In genomic region chr5:32295966-32296772, GRCh38 we compare ENCODE assay signal across 8 cellular contexts. TPM values are rescaled to one million over a fixed set of nuclear protein-coding genes. Genes with fewer than 3 reads are reported as not detected.
DNase-seq lines count a peak whose midpoint lies in the region; FAIRE-seq and TF ChIP-seq lines count a peak whose summit lies in the region.
"Not testable (repeated sequence)": the region's sequence is repeated elsewhere in the genome, so short reads cannot be mapped to it uniquely, and the experiment has no call there.

No MANE protein-coding gene starts in this region.

- H3K4me2 ChIP-seq in astrocyte (ENCODE audit: low read length); mesenchymal stem cell (ENCODE audit: low read length, poor library complexity, severe bottlenecking); trophoblast cell (ENCODE audit: low read length): not testable (repeated sequence)

- H3K9me3 ChIP-seq in astrocyte (ENCODE audit: insufficient read depth, low read depth, low read length); endodermal cell (ENCODE audit: control insufficient read depth, low read length); mesenchymal stem cell (ENCODE audit: control insufficient read depth, low read length); trophoblast cell (ENCODE audit: insufficient read depth, low read depth, low read length); testis: not testable (repeated sequence)

- H3K36me3 ChIP-seq in astrocyte (ENCODE audit: insufficient read depth, low read length); trophoblast cell (ENCODE audit: control insufficient read depth in 1 of 2, insufficient read depth in 2 of 2, low read length in 2 of 2); testis (ENCODE audit: low read depth, missing control alignments): not testable (repeated sequence)
- H3K36me3 ChIP-seq in endodermal cell (ENCODE audit: control insufficient read depth, insufficient read depth, low read length) (peaks cover 32% of the 10 kb centered on the region), mesenchymal stem cell (ENCODE audit: control insufficient read depth in 1 of 2, insufficient read depth in 2 of 2, low read depth in 1 of 2, low read length in 2 of 2) (peaks cover 9 to 43% of the 10 kb centered on the region in 2 experiments)

- WGBS in endodermal cell (ENCODE audit: insufficient coverage in 1 of 2, insufficient read length in 1 of 2), 2 experiments: 83 to 91% methylated on average over 8 to 9 of the region's 9 CpGs
- WGBS in mesenchymal stem cell: 94% methylated on average over 8 of the region's 9 CpGs
- no CpG with 5 or more reads among the region's 9 CpGs for WGBS in trophoblast cell (ENCODE audit: extremely low coverage, insufficient coverage, insufficient read length)
- 76 to 89% methylated on average over 9 of the region's 9 CpGs for WGBS in testis, 2 donors

- H3K4ac ChIP-seq in mesenchymal stem cell (ENCODE audit: low read depth in 1 of 2, low read length in 2 of 2); trophoblast cell (ENCODE audit: low read depth, low read length): not testable (repeated sequence)

- not testable (repeated sequence) for H3K27me3 Mint-ChIP-seq in activated CD4-positive, alpha-beta T cell treated with anti-CD3 and anti-CD28 coated beads, Interleukin-2, amount 10 ng/mL, durations not matched to agents 7 days and 5 days; astrocyte (ENCODE audit: low read depth, unreplicated experiment); endodermal cell (ENCODE audit: insufficient read depth)

- not testable (repeated sequence) for H3K4me3 Mint-ChIP-seq in activated CD4-positive, alpha-beta T cell treated with anti-CD3 and anti-CD28 coated beads, Interleukin-2, amount 10 ng/mL, durations not matched to agents 7 days and 5 days; endodermal cell
- H3K4me3 Mint-ChIP-seq in astrocyte (ENCODE audit: unreplicated experiment): peak overlapping the region; percentile 14

- H3K79me1 ChIP-seq in mesenchymal stem cell (replicated peaks; ENCODE audit: low read length, poor library complexity, severe bottlenecking): peaks cover 36% of the 10 kb centered on the region
- H3K79me1 ChIP-seq in trophoblast cell (ENCODE audit: low read length): not testable (repeated sequence)

- H3K36me3 Mint-ChIP-seq in activated CD4-positive, alpha-beta T cell treated with anti-CD3 and anti-CD28 coated beads, Interleukin-2, amount 10 ng/mL, durations not matched to agents 7 days and 5 days (ENCODE audit: low read depth): peaks cover 42% of the 10 kb centered on the region
- H3K36me3 Mint-ChIP-seq in astrocyte (ENCODE audit: low read depth, unreplicated experiment) (peaks cover 27% of the 10 kb centered on the region), endodermal cell (ENCODE audit: low read depth) (peaks cover 56% of the 10 kb centered on the region)

- not testable (repeated sequence) for H2AK5ac ChIP-seq in mesenchymal stem cell (ENCODE audit: low read length, severe bottlenecking); trophoblast cell (ENCODE audit: low read length)

- peak overlapping the region; percentile 34 for H3K27ac Mint-ChIP-seq in activated CD4-positive, alpha-beta T cell treated with anti-CD3 and anti-CD28 coated beads, Interleukin-2, amount 10 ng/mL, durations not matched to agents 7 days and 5 days
- H3K27ac Mint-ChIP-seq in astrocyte (ENCODE audit: unreplicated experiment): peak overlapping the region; percentile 62
- H3K27ac Mint-ChIP-seq in endodermal cell: peak overlapping the region; percentile 30

- H4K12ac ChIP-seq in trophoblast cell (ENCODE audit: low read depth, low read length): not testable (repeated sequence)

- H2BK12ac ChIP-seq in mesenchymal stem cell (ENCODE audit: low read length in 2 of 2); trophoblast cell (ENCODE audit: low read length): not testable (repeated sequence)

- not testable (repeated sequence) for H3K14ac ChIP-seq in mesenchymal stem cell (ENCODE audit: low read length in 2 of 2); trophoblast cell (ENCODE audit: low read length)

- not testable (repeated sequence) for TF ChIP-seq CTCF in astrocyte (IDR thresholded peaks at IDR 0.05; ENCODE audit: insufficient read depth, low read depth, low read length); endodermal cell (conservative IDR thresholded peaks at IDR 0.05); testis (IDR thresholded peaks at IDR 0.05)

- not testable (repeated sequence) for H4K8ac ChIP-seq in mesenchymal stem cell (ENCODE audit: low read length); trophoblast cell (ENCODE audit: low read depth, low read length)

- FAIRE-seq in astrocyte (lab: Jason Lieb, UNC): not testable (repeated sequence)

- not testable (repeated sequence) for H3K23ac ChIP-seq in mesenchymal stem cell (ENCODE audit: low read length in 2 of 2); trophoblast cell (ENCODE audit: low read length)

- not testable (repeated sequence) for H4K91ac ChIP-seq in mesenchymal stem cell (ENCODE audit: low read length); trophoblast cell (ENCODE audit: low read depth, low read length)

- not testable (repeated sequence) for H3K9ac ChIP-seq in astrocyte (ENCODE audit: low read length); endodermal cell (ENCODE audit: extremely low read depth, low read length, poor library complexity, severe bottlenecking); mesenchymal stem cell (ENCODE audit: low read length); trophoblast cell (ENCODE audit: low read length)

- not testable (repeated sequence) for H3K18ac ChIP-seq in mesenchymal stem cell (ENCODE audit: low read depth in 1 of 2, low read length in 2 of 2); trophoblast cell (ENCODE audit: low read length)

- not testable (repeated sequence) for H3K4me3 ChIP-seq in astrocyte (ENCODE audit: insufficient read depth, low read depth, low read length); endodermal cell (ENCODE audit: low read length); mesenchymal stem cell (ENCODE audit: insufficient read depth in 1 of 2, low read depth in 1 of 2, low read length in 2 of 2); trophoblast cell (ENCODE audit: low read depth, low read length); testis

- not testable (repeated sequence) for H3K27me3 ChIP-seq in astrocyte (ENCODE audit: insufficient read depth, low read length); endodermal cell (ENCODE audit: control insufficient read depth, insufficient read depth, low read length, poor library complexity, severe bottlenecking); mesenchymal stem cell (ENCODE audit: control insufficient read depth in 1 of 2, insufficient read depth in 1 of 2, low read length in 2 of 2); trophoblast cell (ENCODE audit: insufficient read depth, low read length); testis

- H3K27ac ChIP-seq in astrocyte (ENCODE audit: low read depth, low read length); endodermal cell (ENCODE audit: low read depth, low read length); trophoblast cell (ENCODE audit: low read depth, low read length); testis: not testable (repeated sequence)
- H3K27ac ChIP-seq in mesenchymal stem cell (ENCODE audit: low read length, poor library complexity, severe bottlenecking): peak overlapping the region; percentile 47

- H3K79me2 ChIP-seq in astrocyte (ENCODE audit: insufficient read depth, low read length): peaks cover 68% of the 10 kb centered on the region
- not testable (repeated sequence) for H3K79me2 ChIP-seq in trophoblast cell (ENCODE audit: control insufficient read depth, insufficient read depth, low read length, poor library complexity)

- peaks cover 26% of the 10 kb centered on the region for H3K4me1 Mint-ChIP-seq in activated CD4-positive, alpha-beta T cell treated with anti-CD3 and anti-CD28 coated beads, Interleukin-2, amount 10 ng/mL, durations not matched to agents 7 days and 5 days
- peaks cover 20% of the 10 kb centered on the region for H3K4me1 Mint-ChIP-seq in astrocyte (ENCODE audit: low read depth, unreplicated experiment)
- H3K4me1 Mint-ChIP-seq in endodermal cell: peaks cover 35% of the 10 kb centered on the region

- peaks cover 12% of the 10 kb centered on the region for H3K4me1 ChIP-seq in astrocyte (ENCODE audit: insufficient read depth, low read length)
- H3K4me1 ChIP-seq in endodermal cell (ENCODE audit: control insufficient read depth, insufficient read depth, low read length); trophoblast cell (ENCODE audit: control insufficient read depth in 1 of 2, insufficient read depth in 2 of 2, low read length in 2 of 2): not testable (repeated sequence)
- peaks cover 11% of the 10 kb centered on the region for H3K4me1 ChIP-seq in mesenchymal stem cell (ENCODE audit: control insufficient read depth, insufficient read depth, low read depth, low read length)
- peaks cover 13% of the 10 kb centered on the region for H3K4me1 ChIP-seq in testis

- intact Hi-C loops in testis (cut with DNase I; ENCODE audit: low total_unique reads): not testable (repeated sequence)

- not testable (repeated sequence) for TF ChIP-seq POLR2A in testis (IDR thresholded peaks at IDR 0.05)

- H2BK120ac ChIP-seq in mesenchymal stem cell (ENCODE audit: low read depth, low read length); trophoblast cell (ENCODE audit: insufficient read depth, low read length, poor library complexity): not testable (repeated sequence)

- POLR2A ChIA-PET in activated CD4-positive, alpha-beta T cell treated with anti-CD3 and anti-CD28 coated beads, Interleukin-2, amount 10 ng/mL, durations not matched to agents 7 days and 5 days (lab: Charles Lee): not testable (repeated sequence)

- not testable (repeated sequence) for H3K9me3 Mint-ChIP-seq in activated CD4-positive, alpha-beta T cell treated with anti-CD3 and anti-CD28 coated beads, Interleukin-2, amount 10 ng/mL, durations not matched to agents 7 days and 5 days; astrocyte (ENCODE audit: unreplicated experiment); endodermal cell

- peaks cover 59% of the 10 kb centered on the region for H4K20me1 ChIP-seq in astrocyte (ENCODE audit: insufficient read depth, low read length)

- H2BK15ac ChIP-seq in mesenchymal stem cell (ENCODE audit: low read depth, poor library complexity, severe bottlenecking): not testable (repeated sequence)

- H2BK5ac ChIP-seq in mesenchymal stem cell (ENCODE audit: low read depth, low read length, poor library complexity, severe bottlenecking); trophoblast cell (ENCODE audit: low read depth, low read length, poor library complexity): not testable (repeated sequence)

- not testable (repeated sequence) for H2AFZ ChIP-seq in astrocyte (ENCODE audit: low read depth, low read length); mesenchymal stem cell (ENCODE audit: low read depth, low read length); trophoblast cell (ENCODE audit: insufficient read depth, low read length, poor library complexity)

- DNase-seq in NCI-H2171 (lab: John Stamatoyannopoulos, UW) (peak; percentile 40), iris pigment epithelial cell (ENCODE audit: low read depth) (peak; percentile 67), trophoblast cell (peak; percentile 41 to 67), testis (peak; percentile 40)
- not testable (repeated sequence) for DNase-seq in activated CD4-positive, alpha-beta T cell treated with anti-CD3 and anti-CD28 coated beads, Interleukin-2, amount 10 ng/mL, durations not matched to agents 7 days and 5 days; astrocyte (ENCODE audit: low read depth); endodermal cell; mesenchymal stem cell

- CTCF ChIA-PET in activated CD4-positive, alpha-beta T cell treated with anti-CD3 and anti-CD28 coated beads, Interleukin-2, amount 10 ng/mL, durations not matched to agents 7 days and 5 days (lab: Charles Lee): interaction anchor here (0.7 to 1.3 kb wide), 3 partner anchors 13 to 121 kb away, joined by 3 to 4 read pairs (median 3); no protein-coding TSS in a partner anchor

RNA-seq across cellular contexts. Expression of gene MTMR12, which starts 16.6 kb away (rescaled TPM):
- total RNA-seq in activated CD4-positive, alpha-beta T cell treated with anti-CD3 and anti-CD28 coated beads, Interleukin-2, amount 10 ng/mL, durations not matched to agents 7 days and 5 days: 10 to 100 TPM; 24.3 to 29.1 TPM
- total RNA-seq in astrocyte (19.0 and 23.1 TPM in 2 replicates), endodermal cell (10 to 100 TPM; 32.7 to 33.3 TPM), testis (10 to 100 TPM; 59.2 to 64.0 TPM)
- 24.2 TPM for polyA plus RNA-seq in endodermal cell (2013, experiment 1 of 2)
- polyA plus RNA-seq in endodermal cell (2013, experiment 2 of 2): 22.1 TPM
- 11.1 TPM for polyA plus RNA-seq in mesenchymal stem cell (2013, experiment 1 of 2)
- polyA plus RNA-seq in mesenchymal stem cell (2013, experiment 2 of 2): 11.7 TPM
- polyA plus RNA-seq in trophoblast cell (2013): 14.5 TPM in 2 replicates
- 53.6 TPM for polyA plus RNA-seq in testis (ENCODE audit: insufficient read depth, low read depth, low replicate concordance)
